In genomic region chr11:1271927-1272326, GRCh38 we compare ENCODE assay signal across 32 cellular contexts. TPM values are rescaled to one million over a fixed set of nuclear protein-coding genes. Genes with fewer than 3 reads are reported as not detected.
"Had no signal": no experiment of that assay in that cellular context is flagged by ENCODE, and none has a peak within 500 bp of the region (broad histone marks: within the 10 kb centered on the region; RNA-seq: fewer than 3 reads in every experiment).

No MANE protein-coding gene starts in this region.

- H3K27me3 Mint-ChIP-seq: activated B cell treated with CpG ODN at 0.5 μM for 24 hours; activated CD8-positive, alpha-beta memory T cell treated with anti-CD3 and anti-CD28 coated beads, Interleukin-2, amount 10 ng/mL, durations not matched to agents 7 days and 5 days; activated naive CD4-positive, alpha-beta T cell treated with anti-CD3 and anti-CD28 coated beads, Interleukin-2, amount 50 U/mL, for 24 hours; activated naive CD8-positive, alpha-beta T cell treated with anti-CD3 and anti-CD28 coated beads, Interleukin-2, amount 50 U/mL, for 24 hours; naive B cell; progenitor cell of endocrine pancreas; type B pancreatic cell had no signal

- H3K9me3 ChIP-seq: breast epithelium, gastroesophageal sphincter, ovary, sigmoid colon, thoracic aorta, uterus had no signal

- H3K36me3 ChIP-seq: breast epithelium, ovary, uterus had no signal

- H3K27me3 ChIP-seq: breast epithelium, gastroesophageal sphincter, ovary, sigmoid colon, uterus had no signal

- H3K27ac ChIP-seq: breast epithelium, gastroesophageal sphincter, ovary, sigmoid colon, thoracic aorta, uterus had no signal

- ATAC-seq: activated CD8-positive, alpha-beta memory T cell treated with anti-CD3 and anti-CD28 coated beads, Interleukin-2, amount 10 ng/mL, durations not matched to agents 7 days and 5 days; activated CD8-positive, alpha-beta T cell treated with anti-CD3 and anti-CD28 coated beads, Interleukin-2, amount 10 ng/mL, durations not matched to agents 7 days and 5 days; activated naive CD8-positive, alpha-beta T cell treated with anti-CD3 and anti-CD28 coated beads, Interleukin-2, amount 50 U/mL, for 24 hours; gastroesophageal sphincter had no signal

- H3K36me3 Mint-ChIP-seq: activated CD8-positive, alpha-beta memory T cell treated with anti-CD3 and anti-CD28 coated beads, Interleukin-2, amount 10 ng/mL, durations not matched to agents 7 days and 5 days had no signal

- H3K4me1 ChIP-seq: breast epithelium, sigmoid colon, uterus had no signal

- DNase-seq: activated B cell treated with CpG ODN at 0.5 μM for 24 hours; activated CD4-positive, alpha-beta T cell treated with anti-CD3 and anti-CD28 coated beads, Interleukin-2, amount 50 U/mL, for 1 hour; activated CD8-positive, alpha-beta memory T cell treated with anti-CD3 and anti-CD28 coated beads, Interleukin-2, amount 10 ng/mL, durations not matched to agents 7 days and 5 days; activated CD8-positive, alpha-beta T cell treated with anti-CD3 and anti-CD28 coated beads, Interleukin-2, amount 10 ng/mL, durations not matched to agents 7 days and 5 days; activated naive CD8-positive, alpha-beta T cell treated with anti-CD3 and anti-CD28 coated beads, Interleukin-2, amount 50 U/mL, for 24 hours; activated T-cell treated with anti-CD3 and anti-CD28 coated beads, Interleukin-2, amount 50 U/mL, for 48 hours; effector memory CD4-positive, alpha-beta T cell; erythroblast; hypothalamus; naive B cell; nephron progenitor cell; ovary; sigmoid colon; small intestine; stimulated activated CD4-positive, alpha-beta T cell treated with anti-CD3 and anti-CD28 coated beads, Interleukin-1b, Interleukin-23, amount 100 ng/mL, for 48 hours; stimulated activated CD4-positive, alpha-beta T cell treated with anti-CD3 and anti-CD28 coated beads, Interleukin-4, amount 100 ng/mL, for 4 hours; stimulated activated naive CD4-positive, alpha-beta T cell; T-helper 1 cell; uterus had no signal

- H3K27ac Mint-ChIP-seq: activated B cell treated with CpG ODN at 0.5 μM for 24 hours; activated CD8-positive, alpha-beta memory T cell treated with anti-CD3 and anti-CD28 coated beads, Interleukin-2, amount 10 ng/mL, durations not matched to agents 7 days and 5 days; activated CD8-positive, alpha-beta T cell treated with anti-CD3 and anti-CD28 coated beads, Interleukin-2, amount 10 ng/mL, durations not matched to agents 7 days and 5 days; activated naive CD4-positive, alpha-beta T cell treated with anti-CD3 and anti-CD28 coated beads, Interleukin-2, amount 50 U/mL, for 24 hours; activated naive CD8-positive, alpha-beta T cell treated with anti-CD3 and anti-CD28 coated beads, Interleukin-2, amount 50 U/mL, for 24 hours; activated T-helper 2 cell treated with anti-CD3 and anti-CD28 coated beads, Interferon-gamma antibody, Interleukin-2, Interleukin-4, amounts not matched to agents 10 μg/mL and 5 μg/mL and 100 μg/mL, durations not matched to agents 14 hours and 24 hours and 36 hours; mesothelial cell of epicardium; progenitor cell of endocrine pancreas; T-helper 2 cell treated with Interferon-gamma antibody and Interleukin-4, amounts not matched to agents 5 μg/mL and 100 μg/mL, for 36 hours; type B pancreatic cell had no signal

- H3K4me1 Mint-ChIP-seq: activated B cell treated with CpG ODN at 0.5 μM for 24 hours; activated CD8-positive, alpha-beta memory T cell treated with anti-CD3 and anti-CD28 coated beads, Interleukin-2, amount 10 ng/mL, durations not matched to agents 7 days and 5 days; activated naive CD4-positive, alpha-beta T cell treated with anti-CD3 and anti-CD28 coated beads, Interleukin-2, amount 50 U/mL, for 24 hours; activated naive CD8-positive, alpha-beta T cell treated with anti-CD3 and anti-CD28 coated beads, Interleukin-2, amount 50 U/mL, for 24 hours; mesothelial cell of epicardium had no signal

- H3K4me3 Mint-ChIP-seq: activated B cell treated with CpG ODN at 0.5 μM for 24 hours; activated CD8-positive, alpha-beta memory T cell treated with anti-CD3 and anti-CD28 coated beads, Interleukin-2, amount 10 ng/mL, durations not matched to agents 7 days and 5 days; activated CD8-positive, alpha-beta T cell treated with anti-CD3 and anti-CD28 coated beads, Interleukin-2, amount 10 ng/mL, durations not matched to agents 7 days and 5 days; activated naive CD4-positive, alpha-beta T cell treated with anti-CD3 and anti-CD28 coated beads, Interleukin-2, amount 50 U/mL, for 24 hours; activated naive CD8-positive, alpha-beta T cell treated with anti-CD3 and anti-CD28 coated beads, Interleukin-2, amount 50 U/mL, for 24 hours; mesothelial cell of epicardium; naive B cell; nephron progenitor cell; T-helper 2 cell treated with Interferon-gamma antibody and Interleukin-4, amounts not matched to agents 5 μg/mL and 100 μg/mL, for 36 hours; type B pancreatic cell had no signal

- H3K4me3 ChIP-seq: breast epithelium, gastroesophageal sphincter, ovary, sigmoid colon, thoracic aorta, uterus had no signal

- H3K9me3 Mint-ChIP-seq: activated naive CD4-positive, alpha-beta T cell treated with anti-CD3 and anti-CD28 coated beads, Interleukin-2, amount 50 U/mL, for 24 hours; activated naive CD8-positive, alpha-beta T cell treated with anti-CD3 and anti-CD28 coated beads, Interleukin-2, amount 50 U/mL, for 24 hours; activated T-helper 2 cell treated with anti-CD3 and anti-CD28 coated beads, Interferon-gamma antibody, Interleukin-2, Interleukin-4, amounts not matched to agents 10 μg/mL and 5 μg/mL and 100 μg/mL, durations not matched to agents 14 hours and 24 hours and 36 hours; mesothelial cell of epicardium; T-helper 2 cell treated with Interferon-gamma antibody and Interleukin-4, amounts not matched to agents 5 μg/mL and 100 μg/mL, for 36 hours; type B pancreatic cell had no signal

RNA-seq across cellular contexts. Expression of gene MUC5B, which starts 49.1 kb away (rescaled TPM):
- total RNA-seq: activated B cell treated with CpG ODN at 0.5 μM for 24 hours; activated CD8-positive, alpha-beta memory T cell treated with anti-CD3 and anti-CD28 coated beads, Interleukin-2, amount 10 ng/mL, durations not matched to agents 7 days and 5 days; activated CD8-positive, alpha-beta T cell treated with anti-CD3 and anti-CD28 coated beads, Interleukin-2, amount 10 ng/mL, durations not matched to agents 7 days and 5 days; activated T-helper 2 cell treated with anti-CD3 and anti-CD28 coated beads, Interferon-gamma antibody, Interleukin-2, Interleukin-4, amounts not matched to agents 10 μg/mL and 5 μg/mL and 100 μg/mL, durations not matched to agents 14 hours and 24 hours and 36 hours; dermis microvascular lymphatic vessel endothelial cell; fibroblast of lung; fibroblast of villous mesenchyme; mesothelial cell of epicardium; progenitor cell of endocrine pancreas; renal cortical epithelial cell; thoracic aorta had no signal
- polyA plus RNA-seq: fibroblast of lung had no signal
